Comparison of ENCODE assay signal across 14 cellular contexts in the genomic region with DNA sequence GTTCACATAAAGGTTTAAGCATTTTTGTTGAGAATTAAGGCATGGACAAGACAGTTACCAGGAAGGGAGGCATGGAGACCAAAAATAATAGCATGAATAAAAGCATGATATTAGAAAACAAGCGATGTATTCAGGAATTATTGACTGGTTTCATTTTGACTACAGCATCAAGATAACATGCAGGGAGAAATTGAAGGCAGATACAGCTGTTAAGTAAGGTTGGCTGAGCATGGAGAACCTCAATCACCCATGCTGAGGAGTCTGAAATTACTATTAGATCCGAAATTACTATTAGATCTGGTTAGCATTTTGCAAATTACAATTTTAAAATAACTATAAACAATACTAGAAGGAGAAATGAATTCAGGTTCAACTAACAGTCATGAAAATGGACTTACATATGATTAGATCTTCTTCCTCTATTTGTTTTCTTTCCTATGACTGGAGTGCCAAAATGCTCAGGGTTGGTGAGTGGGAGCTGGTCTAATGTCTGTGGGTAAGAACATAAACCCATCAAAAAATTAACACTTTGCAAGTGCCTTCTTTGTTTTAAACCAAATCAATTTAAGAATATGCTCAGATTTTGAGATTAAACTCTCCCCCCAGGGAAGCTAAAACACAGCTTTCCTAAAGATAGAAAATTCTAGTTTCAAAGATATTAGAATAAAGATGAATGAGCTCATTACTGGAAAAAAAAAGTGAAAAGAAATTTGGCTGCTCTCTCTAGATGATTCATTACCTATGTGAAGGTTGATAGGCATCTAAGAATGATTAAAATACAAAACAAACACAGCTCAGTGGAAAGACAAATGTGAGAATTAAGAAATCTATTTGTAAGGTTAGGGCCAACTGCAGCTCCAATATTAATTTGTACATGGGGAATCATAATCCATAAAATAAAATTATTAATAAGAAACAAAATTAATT.
A peak's percentile ranks its signal among the peaks of the same experiment; 100 is the strongest.
DNase-seq lines count a peak whose midpoint lies in the region; ATAC-seq and TF ChIP-seq lines count a peak whose summit lies in the region.
"Had no signal": no experiment of that assay in that cellular context is flagged by ENCODE, and none has a peak within 500 bp of the region (broad histone marks: within the 10 kb centered on the region; RNA-seq: fewer than 3 reads in every experiment).

No MANE protein-coding gene starts in this region.

- no peak overlapping the region for H2AFZ ChIP-seq in MM.1S (ENCODE audit: low read length)

- 72 to 95% (median 74%) methylated on average over 2 of the region's 2 CpGs for WGBS in psoas muscle, 3 donors

- no peaks in the 10 kb centered on the region for H3K9me3 Mint-ChIP-seq in activated naive CD8-positive, alpha-beta T cell (ENCODE audit: low read depth)
- H3K9me3 Mint-ChIP-seq in activated naive CD8-positive, alpha-beta T cell treated with anti-CD3 and anti-CD28 coated beads for 36 hours = no peaks in the 10 kb centered on the region
- H3K9me3 Mint-ChIP-seq in stimulated activated memory B cell treated with anti-CD40 and anti-IgM and Interleukin-4, amounts not matched to agents 10 μg/mL and 1 μg/mL and 100 μg/mL, for 72 hours = no peaks in the 10 kb centered on the region

- intact Hi-C loops in psoas muscle (cut with DNase I) = no loop called here

- no peaks in the 10 kb centered on the region for H3K27me3 ChIP-seq in psoas muscle (ENCODE audit: insufficient read depth in 3 of 3, low read length in 2 of 3)
- H3K27me3 ChIP-seq in MM.1S (replicated peaks; ENCODE audit: insufficient read depth, low read length) = no peaks in the 10 kb centered on the region
- H3K27me3 ChIP-seq: adrenal gland had no signal

- H3K27ac Mint-ChIP-seq in activated naive CD8-positive, alpha-beta T cell = peak overlapping the region; percentile 74
- no peak overlapping the region for H3K27ac Mint-ChIP-seq in activated naive CD8-positive, alpha-beta T cell treated with anti-CD3 and anti-CD28 coated beads for 36 hours
- peak overlapping the region; percentile 55 for H3K27ac Mint-ChIP-seq in stimulated activated memory B cell treated with anti-CD40 and anti-IgM and Interleukin-4, amounts not matched to agents 10 μg/mL and 1 μg/mL and 100 μg/mL, for 72 hours

- H3K9me3 ChIP-seq in psoas muscle (no peaks in the 10 kb centered on the region), MM.1S (replicated peaks; ENCODE audit: insufficient read depth, low read length) (no peaks in the 10 kb centered on the region)
- H3K9me3 ChIP-seq: adrenal gland had no signal

- peaks cover 18% of the 10 kb centered on the region for H3K36me3 Mint-ChIP-seq in activated naive CD8-positive, alpha-beta T cell
- H3K36me3 Mint-ChIP-seq in activated naive CD8-positive, alpha-beta T cell treated with anti-CD3 and anti-CD28 coated beads for 36 hours = peaks cover 20% of the 10 kb centered on the region
- H3K36me3 Mint-ChIP-seq in stimulated activated memory B cell treated with anti-CD40 and anti-IgM and Interleukin-4, amounts not matched to agents 10 μg/mL and 1 μg/mL and 100 μg/mL, for 72 hours = peaks cover 29% of the 10 kb centered on the region

- H4K20me1 ChIP-seq in MM.1S (ENCODE audit: insufficient read depth, low read length) = no peaks in the 10 kb centered on the region

- no peak for DNase-seq in activated naive CD8-positive, alpha-beta T cell treated with anti-CD3 and anti-CD28 coated beads for 36 hours
- DNase-seq in KBM-7 (peak; percentile 49), astrocyte of the hippocampus (ENCODE audit: low read depth, low spot score) (peak; percentile 29), psoas muscle (no peak), MM.1S (no peak)
- DNase-seq: adrenal gland; erythroblast; NCI-H1436; NK-92 treated with Interleukin-12 subunit alpha and Interleukin-12 subunit beta, amount 100 ng/mL, for 24 hours; occipital lobe; stimulated activated CD4-positive, alpha-beta T cell treated with anti-CD3 and anti-CD28 coated beads, Interleukin-4, amount 100 ng/mL, for 1 hour had no signal

- in situ Hi-C loops in KBM-7 (cut with MboI; ENCODE audit: low pct_unique_long_range_greater_than_20kb, low sequenced_read_pairs) = no loop called here

- no peaks in the 10 kb centered on the region for H3F3A ChIP-seq in MM.1S (ENCODE audit: insufficient read depth, low read length)

- no peak for ATAC-seq in stimulated activated memory B cell treated with anti-CD40 and anti-IgM and Interleukin-4, amounts not matched to agents 10 μg/mL and 1 μg/mL and 100 μg/mL, for 72 hours
- ATAC-seq in GM21737 (IDR thresholded peaks at IDR 0.05; ENCODE audit: unreplicated experiment) (no peak), psoas muscle (no peak)

- no peaks in the 10 kb centered on the region for H3K9me2 ChIP-seq in MM.1S (replicated peaks; ENCODE audit: insufficient read depth, low read length)

- H3K36me3 ChIP-seq in psoas muscle (ENCODE audit: insufficient read depth in 1 of 2, low read depth in 1 of 2) (peaks cover 0 to 29% of the 10 kb centered on the region in 2 donors), MM.1S (replicated peaks; ENCODE audit: insufficient read depth, low read length) (no peaks in the 10 kb centered on the region)

- H3K27ac ChIP-seq in psoas muscle (no peak overlapping the region), MM.1S (ENCODE audit: low read length) (no peak overlapping the region)

- peaks cover 16% of the 10 kb centered on the region; the same call in 1 of the 2 replicates for H3K79me2 ChIP-seq in MM.1S (ENCODE audit: low read length)

- H3K4me1 Mint-ChIP-seq in activated naive CD8-positive, alpha-beta T cell (ENCODE audit: low read depth) = peaks cover 41% of the 10 kb centered on the region
- H3K4me1 Mint-ChIP-seq in activated naive CD8-positive, alpha-beta T cell treated with anti-CD3 and anti-CD28 coated beads for 36 hours = peaks cover 25% of the 10 kb centered on the region
- H3K4me1 Mint-ChIP-seq in stimulated activated memory B cell treated with anti-CD40 and anti-IgM and Interleukin-4, amounts not matched to agents 10 μg/mL and 1 μg/mL and 100 μg/mL, for 72 hours = peaks cover 17% of the 10 kb centered on the region

- no peaks in the 10 kb centered on the region for H3K27me3 Mint-ChIP-seq in activated naive CD8-positive, alpha-beta T cell
- H3K27me3 Mint-ChIP-seq in activated naive CD8-positive, alpha-beta T cell treated with anti-CD3 and anti-CD28 coated beads for 36 hours = no peaks in the 10 kb centered on the region
- no peaks in the 10 kb centered on the region for H3K27me3 Mint-ChIP-seq in stimulated activated memory B cell treated with anti-CD40 and anti-IgM and Interleukin-4, amounts not matched to agents 10 μg/mL and 1 μg/mL and 100 μg/mL, for 72 hours

- H3K9ac ChIP-seq in MM.1S (ENCODE audit: low read length) = no peak overlapping the region

- H3K4me3 Mint-ChIP-seq in activated naive CD8-positive, alpha-beta T cell = peak overlapping the region; percentile 49
- no peak overlapping the region for H3K4me3 Mint-ChIP-seq in activated naive CD8-positive, alpha-beta T cell treated with anti-CD3 and anti-CD28 coated beads for 36 hours
- no peak overlapping the region for H3K4me3 Mint-ChIP-seq in stimulated activated memory B cell treated with anti-CD40 and anti-IgM and Interleukin-4, amounts not matched to agents 10 μg/mL and 1 μg/mL and 100 μg/mL, for 72 hours

- no peak overlapping the region for H3K4me2 ChIP-seq in MM.1S (ENCODE audit: low read depth, low read length)

- H3K4me3 ChIP-seq in psoas muscle = no peak overlapping the region
- H3K4me3 ChIP-seq in MM.1S (ENCODE audit: low read length) = no peak overlapping the region
- H3K4me3 ChIP-seq: adrenal gland had no signal

- H3K4me1 ChIP-seq in psoas muscle (peaks cover 2% of the 10 kb centered on the region), MM.1S (ENCODE audit: low read length) (no peaks in the 10 kb centered on the region)

- TF ChIP-seq CTCF in psoas muscle (IDR thresholded peaks at IDR 0.05) (no peak), MM.1S (IDR thresholded peaks at IDR 0.05; ENCODE audit: low read length) (no peak)

Comparison
In these comparisons a context has a peak if more than half of its experiments do, and no peak if none do; other contexts are left out.
1. DNase-seq: peak in KBM-7 (single experiment) and astrocyte of the hippocampus (single experiment); none in activated naive CD8-positive, alpha-beta T cell treated with anti-CD3 and anti-CD28 coated beads for 36 hours (single experiment), psoas muscle (0 of 2) and MM.1S (single experiment).